In the genomic region with DNA sequence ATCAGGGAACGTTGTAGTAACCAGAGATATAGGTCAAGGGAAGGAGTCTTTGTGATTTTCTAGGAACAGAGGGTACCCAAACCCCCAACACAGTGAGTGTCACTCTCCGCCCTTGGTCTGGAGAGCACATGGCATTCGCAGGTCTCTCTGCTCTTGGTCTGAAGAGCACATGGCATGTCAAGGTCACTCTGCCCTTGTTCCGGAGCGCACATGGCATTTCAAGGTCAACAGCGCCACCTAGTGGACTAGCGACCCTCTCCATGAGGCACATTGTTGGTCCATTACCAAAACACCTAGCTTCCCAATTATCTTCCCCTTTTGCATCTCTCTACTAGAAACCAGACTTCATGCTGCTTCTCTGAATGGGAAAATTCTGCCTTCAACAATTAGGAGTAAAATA, we compare ENCODE assay signal across 8 cellular contexts.
A peak's percentile ranks its signal among the peaks of the same experiment; 100 is the strongest.
DNase-seq lines count a peak whose midpoint lies in the region; ATAC-seq lines count a peak whose summit lies in the region.

No MANE protein-coding gene starts in this region.

- no peak overlapping the region for H3K23ac ChIP-seq in trophoblast cell (ENCODE audit: low read length)

- no peak overlapping the region for H2BK5ac ChIP-seq in trophoblast cell (ENCODE audit: low read depth, low read length, poor library complexity)

- ATAC-seq in activated CD4-positive, alpha-beta T cell treated with anti-CD3 and anti-CD28 coated beads for 36 hours = no peak
- no peak for ATAC-seq in activated naive CD8-positive, alpha-beta T cell treated with anti-CD3 and anti-CD28 coated beads, Interleukin-2, amount 10 ng/mL, durations not matched to agents 7 days and 5 days (ENCODE audit: low read depth)
- ATAC-seq in HG02763 (IDR thresholded peaks at IDR 0.05; ENCODE audit: unreplicated experiment) = no peak
- no peak for ATAC-seq in GM19463 (IDR thresholded peaks at IDR 0.05; ENCODE audit: unreplicated experiment)

- peak; percentile 69 for DNase-seq in activated CD4-positive, alpha-beta T cell treated with anti-CD3 and anti-CD28 coated beads for 36 hours
- no peak for DNase-seq in activated CD4-positive, alpha-beta T cell treated with anti-CD3 and anti-CD28 coated beads for 1 hour
- peak; percentile 17 for DNase-seq in M059J (ENCODE audit: low read depth)
- DNase-seq in activated naive CD8-positive, alpha-beta T cell treated with anti-CD3 and anti-CD28 coated beads, Interleukin-2, amount 10 ng/mL, durations not matched to agents 7 days and 5 days = peak; percentile 27
- DNase-seq in trophoblast cell = peak; percentile 41 to 76
- DNase-seq in stimulated activated naive CD4-positive, alpha-beta T cell (lab: John Stamatoyannopoulos, UW) = no peak

- intact Hi-C loops in activated CD4-positive, alpha-beta T cell treated with anti-CD3 and anti-CD28 coated beads for 36 hours (cut with DNase I, micrococcal nuclease) = no loop called here

- no peaks in the 10 kb centered on the region for H3K79me1 ChIP-seq in trophoblast cell (ENCODE audit: low read length)

- POLR2A ChIA-PET in activated CD4-positive, alpha-beta T cell treated with anti-CD3 and anti-CD28 coated beads for 36 hours (lab: Charles Lee) = no interaction called here
- POLR2A ChIA-PET in activated naive CD8-positive, alpha-beta T cell treated with anti-CD3 and anti-CD28 coated beads, Interleukin-2, amount 10 ng/mL, durations not matched to agents 7 days and 5 days (lab: Charles Lee) = no interaction called here

- no peaks in the 10 kb centered on the region for H3K27me3 ChIP-seq in trophoblast cell (ENCODE audit: insufficient read depth, low read length)

- no peak overlapping the region for H2BK12ac ChIP-seq in trophoblast cell (ENCODE audit: low read length)

- H3K36me3 Mint-ChIP-seq in activated CD4-positive, alpha-beta T cell treated with anti-CD3 and anti-CD28 coated beads for 36 hours (ENCODE audit: low read depth) = no peaks in the 10 kb centered on the region
- H3K36me3 Mint-ChIP-seq in activated naive CD8-positive, alpha-beta T cell treated with anti-CD3 and anti-CD28 coated beads, Interleukin-2, amount 10 ng/mL, durations not matched to agents 7 days and 5 days = no peaks in the 10 kb centered on the region

- no peak overlapping the region for H3K4ac ChIP-seq in trophoblast cell (ENCODE audit: low read depth, low read length)

- no peak overlapping the region for H3K14ac ChIP-seq in trophoblast cell (ENCODE audit: low read length)

- no peak overlapping the region for H4K91ac ChIP-seq in trophoblast cell (ENCODE audit: low read depth, low read length)

- peaks cover 2% of the 10 kb centered on the region for H3K9me3 ChIP-seq in trophoblast cell (ENCODE audit: insufficient read depth, low read depth, low read length)

- H3K27me3 Mint-ChIP-seq in activated CD4-positive, alpha-beta T cell treated with anti-CD3 and anti-CD28 coated beads for 36 hours = no peaks in the 10 kb centered on the region
- no peaks in the 10 kb centered on the region for H3K27me3 Mint-ChIP-seq in activated naive CD8-positive, alpha-beta T cell treated with anti-CD3 and anti-CD28 coated beads, Interleukin-2, amount 10 ng/mL, durations not matched to agents 7 days and 5 days

- CTCF ChIA-PET in activated CD4-positive, alpha-beta T cell treated with anti-CD3 and anti-CD28 coated beads for 36 hours (lab: Charles Lee) = no interaction called here

- no peak overlapping the region for H3K4me3 Mint-ChIP-seq in activated CD4-positive, alpha-beta T cell treated with anti-CD3 and anti-CD28 coated beads for 36 hours
- no peak overlapping the region for H3K4me3 Mint-ChIP-seq in activated naive CD8-positive, alpha-beta T cell treated with anti-CD3 and anti-CD28 coated beads, Interleukin-2, amount 10 ng/mL, durations not matched to agents 7 days and 5 days

- H3K4me2 ChIP-seq in trophoblast cell (ENCODE audit: low read length) = no peak overlapping the region

- H3K79me2 ChIP-seq in trophoblast cell (ENCODE audit: control insufficient read depth, insufficient read depth, low read length, poor library complexity) = no peaks in the 10 kb centered on the region

- H3K18ac ChIP-seq in trophoblast cell (ENCODE audit: low read length) = no peak overlapping the region

- no peaks in the 10 kb centered on the region for H3K4me1 ChIP-seq in trophoblast cell (ENCODE audit: control insufficient read depth in 1 of 2, insufficient read depth in 2 of 2, low read length in 2 of 2)

- no peaks in the 10 kb centered on the region for H3K4me1 Mint-ChIP-seq in activated CD4-positive, alpha-beta T cell treated with anti-CD3 and anti-CD28 coated beads for 36 hours
- no peaks in the 10 kb centered on the region for H3K4me1 Mint-ChIP-seq in activated naive CD8-positive, alpha-beta T cell treated with anti-CD3 and anti-CD28 coated beads, Interleukin-2, amount 10 ng/mL, durations not matched to agents 7 days and 5 days

- peaks cover 13% of the 10 kb centered on the region for H3K9me3 Mint-ChIP-seq in activated CD4-positive, alpha-beta T cell treated with anti-CD3 and anti-CD28 coated beads for 36 hours (ENCODE audit: low read depth)
- H3K9me3 Mint-ChIP-seq in activated naive CD8-positive, alpha-beta T cell treated with anti-CD3 and anti-CD28 coated beads, Interleukin-2, amount 10 ng/mL, durations not matched to agents 7 days and 5 days = peaks cover 14% of the 10 kb centered on the region

- no peaks in the 10 kb centered on the region for H3K36me3 ChIP-seq in trophoblast cell (ENCODE audit: control insufficient read depth in 1 of 2, insufficient read depth in 2 of 2, low read length in 2 of 2)

- no CpG with 5 or more reads among the region's 7 CpGs for WGBS in trophoblast cell (ENCODE audit: extremely low coverage, insufficient coverage, insufficient read length)

- no peak overlapping the region for H3K4me3 ChIP-seq in trophoblast cell (ENCODE audit: low read depth, low read length)

- H3K27ac ChIP-seq in trophoblast cell (ENCODE audit: low read depth, low read length) = no peak overlapping the region

- no peak overlapping the region for H4K12ac ChIP-seq in trophoblast cell (ENCODE audit: low read depth, low read length)

- H2BK120ac ChIP-seq in trophoblast cell (ENCODE audit: insufficient read depth, low read length, poor library complexity) = no peak overlapping the region

- no peak overlapping the region for H3K27ac Mint-ChIP-seq in activated CD4-positive, alpha-beta T cell treated with anti-CD3 and anti-CD28 coated beads for 36 hours
- H3K27ac Mint-ChIP-seq in activated naive CD8-positive, alpha-beta T cell treated with anti-CD3 and anti-CD28 coated beads, Interleukin-2, amount 10 ng/mL, durations not matched to agents 7 days and 5 days = no peak overlapping the region

- no peak overlapping the region for H2AFZ ChIP-seq in trophoblast cell (ENCODE audit: insufficient read depth, low read length, poor library complexity)

- H2AK5ac ChIP-seq in trophoblast cell (ENCODE audit: low read length) = no peak overlapping the region

- no peak overlapping the region for H3K9ac ChIP-seq in trophoblast cell (ENCODE audit: low read length)

- no peak overlapping the region for H4K8ac ChIP-seq in trophoblast cell (ENCODE audit: low read depth, low read length)

Comparison
In these comparisons a context has a peak if more than half of its experiments do, and no peak if none do; other contexts are left out.
1. DNase-seq: peak in activated CD4-positive, alpha-beta T cell treated with anti-CD3 and anti-CD28 coated beads for 36 hours (single experiment), M059J (single experiment), activated naive CD8-positive, alpha-beta T cell treated with anti-CD3 and anti-CD28 coated beads, Interleukin-2, amount 10 ng/mL, durations not matched to agents 7 days and 5 days (single experiment) and trophoblast cell (2 of 2); none in activated CD4-positive, alpha-beta T cell treated with anti-CD3 and anti-CD28 coated beads for 1 hour (single experiment) and stimulated activated naive CD4-positive, alpha-beta T cell (0 of 6).